ENCODE assay signal across 12 cellular contexts in genomic region chr9:125296843-125297372, GRCh38. TPM values are rescaled to one million over a fixed set of nuclear protein-coding genes. Genes with fewer than 3 reads are reported as not detected.
DNase-seq lines count a peak whose midpoint lies in the region; ATAC-seq and TF ChIP-seq lines count a peak whose summit lies in the region.
"Had no signal": no experiment of that assay in that cellular context is flagged by ENCODE, and none has a peak within 500 bp of the region (broad histone marks: within the 10 kb centered on the region; RNA-seq: fewer than 3 reads in every experiment).

No MANE protein-coding gene starts in this region.

- H3K27ac ChIP-seq in stomach = peak overlapping the region in 2 of 5 donors; percentile 24 to 26
- H3K27ac ChIP-seq in neural progenitor cell = no peak overlapping the region
- H3K27ac ChIP-seq: heart left ventricle had no signal

- no peaks in the 10 kb centered on the region for H3K9me3 ChIP-seq in stomach
- no peaks in the 10 kb centered on the region for H3K9me3 ChIP-seq in neural progenitor cell (ENCODE audit: low read depth)
- H3K9me3 ChIP-seq: heart left ventricle had no signal

- H3K4me1 ChIP-seq in stomach (peaks cover 8 to 49% (median 32%) of the 10 kb centered on the region in 4 donors), neural progenitor cell (no peaks in the 10 kb centered on the region)

- peaks cover 8% of the 10 kb centered on the region for H3F3A ChIP-seq in neural progenitor cell (ENCODE audit: low read depth)

- H2AFZ ChIP-seq in neural progenitor cell (replicated peaks) = no peak overlapping the region

- H3K36me3 ChIP-seq in stomach = peaks cover 5 to 32% (median 25%) of the 10 kb centered on the region in 4 donors
- no peaks in the 10 kb centered on the region for H3K36me3 ChIP-seq in neural progenitor cell

- peaks cover 17% of the 10 kb centered on the region for H3K4me1 Mint-ChIP-seq in activated naive CD4-positive, alpha-beta T cell treated with anti-CD3 and anti-CD28 coated beads, Interleukin-2, amount 50 U/mL, for 24 hours
- H3K4me1 Mint-ChIP-seq in chondrocyte (ENCODE audit: low read depth) (peaks cover 25% of the 10 kb centered on the region), neural progenitor cell (peaks cover 5% of the 10 kb centered on the region)

- TF ChIP-seq EP300 in stomach (IDR thresholded peaks at IDR 0.05) = no peak

- intact Hi-C loops in stomach (cut with DNase I; ENCODE audit: low total_unique reads) = no loop called here
- intact Hi-C loops in head of caudate nucleus (cut with DNase I) = no loop called here

- ATAC-seq in activated naive CD4-positive, alpha-beta T cell treated with anti-CD3 and anti-CD28 coated beads, Interleukin-2, amount 50 U/mL, for 72 hours = no peak
- ATAC-seq in HG02623 (IDR thresholded peaks at IDR 0.05; ENCODE audit: unreplicated experiment) = no peak
- ATAC-seq: heart left ventricle had no signal

- no peak overlapping the region for H3K4me3 Mint-ChIP-seq in activated naive CD4-positive, alpha-beta T cell treated with anti-CD3 and anti-CD28 coated beads, Interleukin-2, amount 50 U/mL, for 24 hours
- no peak overlapping the region for H3K4me3 Mint-ChIP-seq in chondrocyte (ENCODE audit: unreplicated experiment)
- no peak overlapping the region for H3K4me3 Mint-ChIP-seq in neural progenitor cell
- H3K4me3 Mint-ChIP-seq: activated CD4-positive, alpha-beta memory T cell treated with anti-CD3 and anti-CD28 coated beads, Interleukin-2, amount 10 ng/mL, durations not matched to agents 7 days and 5 days had no signal

- H3K27ac Mint-ChIP-seq in activated naive CD4-positive, alpha-beta T cell treated with anti-CD3 and anti-CD28 coated beads, Interleukin-2, amount 50 U/mL, for 24 hours = peak overlapping the region; percentile 71
- H3K27ac Mint-ChIP-seq in activated naive CD4-positive, alpha-beta T cell treated with anti-CD3 and anti-CD28 coated beads, Interleukin-2, amount 50 U/mL, for 72 hours = peak overlapping the region in 1 of 2 donors; percentile 27
- H3K27ac Mint-ChIP-seq in chondrocyte (ENCODE audit: unreplicated experiment) (peak overlapping the region; percentile 73), neural progenitor cell (no peak overlapping the region)
- H3K27ac Mint-ChIP-seq: activated CD4-positive, alpha-beta memory T cell treated with anti-CD3 and anti-CD28 coated beads, Interleukin-2, amount 10 ng/mL, durations not matched to agents 7 days and 5 days had no signal

- 17 to 55% (median 36%) methylated on average over 3 of the region's 3 CpGs for WGBS in stomach, 5 donors

- H3K27me3 ChIP-seq in stomach (no peaks in the 10 kb centered on the region), neural progenitor cell (no peaks in the 10 kb centered on the region)
- H3K27me3 ChIP-seq: heart left ventricle had no signal

- H3K4me2 ChIP-seq in neural progenitor cell = no peak overlapping the region

- H3K36me3 Mint-ChIP-seq in activated naive CD4-positive, alpha-beta T cell treated with anti-CD3 and anti-CD28 coated beads, Interleukin-2, amount 50 U/mL, for 24 hours = peaks cover 4% of the 10 kb centered on the region
- H3K36me3 Mint-ChIP-seq in activated naive CD4-positive, alpha-beta T cell treated with anti-CD3 and anti-CD28 coated beads, Interleukin-2, amount 50 U/mL, for 72 hours = no peaks in the 10 kb centered on the region
- peaks cover 3% of the 10 kb centered on the region for H3K36me3 Mint-ChIP-seq in chondrocyte (ENCODE audit: low read depth)
- peaks cover 3% of the 10 kb centered on the region for H3K36me3 Mint-ChIP-seq in neural progenitor cell

- H3K9me3 Mint-ChIP-seq in activated naive CD4-positive, alpha-beta T cell treated with anti-CD3 and anti-CD28 coated beads, Interleukin-2, amount 50 U/mL, for 24 hours = no peaks in the 10 kb centered on the region
- H3K9me3 Mint-ChIP-seq in activated naive CD4-positive, alpha-beta T cell treated with anti-CD3 and anti-CD28 coated beads, Interleukin-2, amount 50 U/mL, for 72 hours = no peaks in the 10 kb centered on the region
- H3K9me3 Mint-ChIP-seq in chondrocyte (ENCODE audit: low read depth) = no peaks in the 10 kb centered on the region
- no peaks in the 10 kb centered on the region for H3K9me3 Mint-ChIP-seq in neural progenitor cell
- H3K9me3 Mint-ChIP-seq: activated CD4-positive, alpha-beta memory T cell treated with anti-CD3 and anti-CD28 coated beads, Interleukin-2, amount 10 ng/mL, durations not matched to agents 7 days and 5 days had no signal

- no peak overlapping the region for H3K9ac ChIP-seq in neural progenitor cell

- no peak for TF ChIP-seq POLR2A in stomach (IDR thresholded peaks at IDR 0.05)

- TF ChIP-seq CTCF in chondrocyte (IDR thresholded peaks at IDR 0.05) (no peak), stomach (IDR thresholded peaks at IDR 0.05) (no peak), neural progenitor cell (IDR thresholded peaks at IDR 0.05) (no peak)

- H3K27me3 Mint-ChIP-seq in activated naive CD4-positive, alpha-beta T cell treated with anti-CD3 and anti-CD28 coated beads, Interleukin-2, amount 50 U/mL, for 24 hours = no peaks in the 10 kb centered on the region
- H3K27me3 Mint-ChIP-seq in chondrocyte (ENCODE audit: low read depth) = no peaks in the 10 kb centered on the region
- no peaks in the 10 kb centered on the region for H3K27me3 Mint-ChIP-seq in neural progenitor cell (ENCODE audit: insufficient read depth, low read depth)
- H3K27me3 Mint-ChIP-seq: activated CD4-positive, alpha-beta memory T cell treated with anti-CD3 and anti-CD28 coated beads, Interleukin-2, amount 10 ng/mL, durations not matched to agents 7 days and 5 days had no signal

- no peak for DNase-seq in activated naive CD4-positive, alpha-beta T cell treated with anti-CD3 and anti-CD28 coated beads, Interleukin-2, amount 50 U/mL, for 72 hours (ENCODE audit: low spot score in 2 of 2)
- DNase-seq in NCI-H2196 treated with DMSO at 0.1 percent for 48 hours (lab: John Stamatoyannopoulos, UW; ENCODE audit: unreplicated experiment) (peak; percentile 87), chondrocyte (ENCODE audit: low spot score) (no peak), stomach (peak; percentile 57), neural progenitor cell (ENCODE audit: low spot score) (no peak), head of caudate nucleus (no peak)
- DNase-seq: activated CD4-positive, alpha-beta memory T cell treated with anti-CD3 and anti-CD28 coated beads, Interleukin-2, amount 10 ng/mL, durations not matched to agents 7 days and 5 days; GDM1; heart left ventricle; mesenchymal stem cell had no signal

- H3K4me3 ChIP-seq in stomach (no peak overlapping the region), neural progenitor cell (no peak overlapping the region)
- H3K4me3 ChIP-seq: heart left ventricle had no signal

- peaks cover 18% of the 10 kb centered on the region for H3K79me2 ChIP-seq in neural progenitor cell (ENCODE audit: low read depth)

- peaks cover 11% of the 10 kb centered on the region for H4K20me1 ChIP-seq in neural progenitor cell (ENCODE audit: low read depth)

RNA-seq across cellular contexts. Expression of gene GAPVD1, which starts 35.3 kb away (rescaled TPM):
- 10 to 100 TPM; 44.1 to 67.7 TPM for total RNA-seq in activated naive CD4-positive, alpha-beta T cell treated with anti-CD3 and anti-CD28 coated beads, Interleukin-2, amount 50 U/mL, for 72 hours
- total RNA-seq in chondrocyte (46.2 to 57.0 TPM (median 47.9 TPM) in 3 replicates), stomach (100 to 1,000 TPM in 2 of 5 donors, 10 to 100 TPM in 3; 25.1 to 140 (median 42.6) TPM), neural progenitor cell (ENCODE audit: low replicate concordance) (33.1 and 43.5 TPM in 2 replicates)
- 1 to 10 TPM; 3.9 to 5.0 (median 4.5) TPM for polyA plus RNA-seq in stomach

RNA-seq across cellular contexts. Expression of gene HSPA5, which starts 55.8 kb away (rescaled TPM):
- total RNA-seq in activated naive CD4-positive, alpha-beta T cell treated with anti-CD3 and anti-CD28 coated beads, Interleukin-2, amount 50 U/mL, for 72 hours = 100 to 1,000 TPM; 120 to 133 TPM
- 176 to 369 TPM (median 362 TPM) in 3 replicates for total RNA-seq in chondrocyte
- 100 to 1,000 TPM in 3 of 5 donors, 10 to 100 TPM in 2; 40.8 to 142 (median 137) TPM for total RNA-seq in stomach
- 10 to 100 TPM; 21.5 to 99.3 (median 61.0) TPM for polyA plus RNA-seq in stomach
- total RNA-seq in neural progenitor cell (ENCODE audit: low replicate concordance) = 39.1 and 44.2 TPM in 2 replicates

Comparison
In these comparisons a context has a peak if more than half of its experiments do, and no peak if none do; other contexts are left out.
1. DNase-seq: peak in NCI-H2196 treated with DMSO at 0.1 percent for 48 hours (single experiment) and stomach (single experiment); none in activated naive CD4-positive, alpha-beta T cell treated with anti-CD3 and anti-CD28 coated beads, Interleukin-2, amount 50 U/mL, for 72 hours (0 of 2), chondrocyte (single experiment), neural progenitor cell (single experiment) and head of caudate nucleus (0 of 42).